Comparison of ENCODE assay signal across 13 cellular contexts in the genomic region with DNA sequence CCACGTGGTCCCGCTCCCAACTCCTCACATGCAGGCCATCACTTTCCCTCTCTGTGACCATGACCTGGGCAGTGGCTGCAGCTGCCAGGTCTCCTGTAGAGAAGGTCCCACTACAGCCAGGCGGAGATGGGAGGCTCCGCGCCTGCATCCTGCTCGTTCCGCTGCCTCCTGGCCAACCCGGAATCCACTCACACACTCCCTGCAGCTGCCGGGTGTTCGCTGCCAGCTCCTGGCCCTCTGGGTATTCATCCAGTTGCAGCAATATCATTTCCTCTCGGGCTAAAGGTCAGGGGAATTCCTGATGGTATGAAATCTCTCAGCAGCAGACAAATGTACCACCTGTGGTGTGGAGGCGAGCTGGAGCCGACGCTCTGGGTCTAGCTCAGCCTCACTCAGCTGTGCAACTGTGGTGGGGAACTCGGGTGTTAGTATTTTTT.
DNase-seq lines count a peak whose midpoint lies in the region; ATAC-seq and TF ChIP-seq lines count a peak whose summit lies in the region.
"Had no signal": no experiment of that assay in that cellular context is flagged by ENCODE, and none has a peak within 500 bp of the region (broad histone marks: within the 10 kb centered on the region; RNA-seq: fewer than 3 reads in every experiment).

No MANE protein-coding gene starts in this region.

- WGBS in right cardiac atrium, result 38% methylated on average over 15 of the region's 15 CpGs
- WGBS in upper lobe of left lung, 2 donors, result 74 to 84% methylated on average over 8 to 15 of the region's 15 CpGs

- H3K4me3 ChIP-seq in right atrium auricular region (no peak overlapping the region), right cardiac atrium (ENCODE audit: low read length) (no peak overlapping the region), upper lobe of left lung (no peak overlapping the region)
- H3K4me3 ChIP-seq: right lobe of liver had no signal

- no peaks in the 10 kb centered on the region for H3K36me3 ChIP-seq in right atrium auricular region
- H3K36me3 ChIP-seq in upper lobe of left lung, result no peaks in the 10 kb centered on the region
- H3K36me3 ChIP-seq: right lobe of liver had no signal

- no peak overlapping the region for H3K27ac ChIP-seq in right atrium auricular region
- no peak overlapping the region for H3K27ac ChIP-seq in right cardiac atrium (ENCODE audit: low read length)
- H3K27ac ChIP-seq in upper lobe of left lung, result no peak overlapping the region
- H3K27ac ChIP-seq: right lobe of liver had no signal

- H3K4me1 ChIP-seq in right atrium auricular region (peaks cover 0 to 9% of the 10 kb centered on the region in 2 donors), right cardiac atrium (ENCODE audit: control insufficient read depth, insufficient read depth, low read length) (no peaks in the 10 kb centered on the region), upper lobe of left lung (no peaks in the 10 kb centered on the region)
- H3K4me1 ChIP-seq: right lobe of liver had no signal

- peak; percentile 88 for DNase-seq in Right ventricle myocardium superior
- DNase-seq in right atrium auricular region (ENCODE audit: low spot score), result no peak
- peak; percentile 66 to 81 (median 81) for DNase-seq in right cardiac atrium
- DNase-seq in upper lobe of left lung, result peak in 1 of 2 donors; percentile 42
- DNase-seq in Kasumi-1 (lab: John Stamatoyannopoulos, UW), result no peak
- no peak for DNase-seq in omental fat pad (ENCODE audit: low spot score)
- DNase-seq in activated T-cell treated with anti-CD3 and anti-CD28 coated beads, Interleukin-2, amount 50 U/mL, for 1 hour, result no peak
- DNase-seq: activated CD8-positive, alpha-beta memory T cell treated with anti-CD3 and anti-CD28 coated beads, Interleukin-2, amount 50 U/mL, for 48 hours; amniotic stem cell; DND-41; HFFc6 had no signal

- no peaks in the 10 kb centered on the region for H3K9me3 ChIP-seq in right atrium auricular region
- H3K9me3 ChIP-seq in right cardiac atrium (ENCODE audit: control insufficient read depth, low read length), result no peaks in the 10 kb centered on the region
- H3K9me3 ChIP-seq in upper lobe of left lung, result no peaks in the 10 kb centered on the region
- H3K9me3 ChIP-seq: right lobe of liver had no signal

- TF ChIP-seq POLR2A in upper lobe of left lung (IDR thresholded peaks at IDR 0.05), result no peak

- H3K27me3 ChIP-seq in right atrium auricular region (no peaks in the 10 kb centered on the region), right cardiac atrium (ENCODE audit: control insufficient read depth, insufficient read depth) (no peaks in the 10 kb centered on the region), upper lobe of left lung (no peaks in the 10 kb centered on the region)
- H3K27me3 ChIP-seq: right lobe of liver had no signal

- ATAC-seq in Right ventricle myocardium superior (ENCODE audit: poor library complexity), result peak; percentile 92
- peak; percentile 57 for ATAC-seq in HG03565 (IDR thresholded peaks at IDR 0.05; ENCODE audit: unreplicated experiment)
- ATAC-seq in right cardiac atrium, result peak; percentile 75 to 78
- peak; percentile 25 to 47 for ATAC-seq in upper lobe of left lung (ENCODE audit: low FRiP score in 2 of 2)
- no peak for ATAC-seq in omental fat pad (ENCODE audit: low FRiP score)

- intact Hi-C loops in Right ventricle myocardium superior (cut with DNase I) (no loop called here), right cardiac atrium (cut with DNase I) (no loop called here)

- TF ChIP-seq CTCF in right atrium auricular region (IDR thresholded peaks at IDR 0.05) (no peak), upper lobe of left lung (IDR thresholded peaks at IDR 0.05) (no peak), omental fat pad (IDR thresholded peaks at IDR 0.05) (no peak)

- TF ChIP-seq EP300 in upper lobe of left lung (IDR thresholded peaks at IDR 0.05), result no peak

Comparison
In these comparisons a context has a peak if more than half of its experiments do, and no peak if none do; other contexts are left out.
1. DNase-seq: peak in Right ventricle myocardium superior (single experiment) and right cardiac atrium (3 of 3); none in right atrium auricular region (single experiment), Kasumi-1 (0 of 2), omental fat pad (single experiment) and activated T-cell treated with anti-CD3 and anti-CD28 coated beads, Interleukin-2, amount 50 U/mL, for 1 hour (single experiment).